In the genomic region with DNA sequence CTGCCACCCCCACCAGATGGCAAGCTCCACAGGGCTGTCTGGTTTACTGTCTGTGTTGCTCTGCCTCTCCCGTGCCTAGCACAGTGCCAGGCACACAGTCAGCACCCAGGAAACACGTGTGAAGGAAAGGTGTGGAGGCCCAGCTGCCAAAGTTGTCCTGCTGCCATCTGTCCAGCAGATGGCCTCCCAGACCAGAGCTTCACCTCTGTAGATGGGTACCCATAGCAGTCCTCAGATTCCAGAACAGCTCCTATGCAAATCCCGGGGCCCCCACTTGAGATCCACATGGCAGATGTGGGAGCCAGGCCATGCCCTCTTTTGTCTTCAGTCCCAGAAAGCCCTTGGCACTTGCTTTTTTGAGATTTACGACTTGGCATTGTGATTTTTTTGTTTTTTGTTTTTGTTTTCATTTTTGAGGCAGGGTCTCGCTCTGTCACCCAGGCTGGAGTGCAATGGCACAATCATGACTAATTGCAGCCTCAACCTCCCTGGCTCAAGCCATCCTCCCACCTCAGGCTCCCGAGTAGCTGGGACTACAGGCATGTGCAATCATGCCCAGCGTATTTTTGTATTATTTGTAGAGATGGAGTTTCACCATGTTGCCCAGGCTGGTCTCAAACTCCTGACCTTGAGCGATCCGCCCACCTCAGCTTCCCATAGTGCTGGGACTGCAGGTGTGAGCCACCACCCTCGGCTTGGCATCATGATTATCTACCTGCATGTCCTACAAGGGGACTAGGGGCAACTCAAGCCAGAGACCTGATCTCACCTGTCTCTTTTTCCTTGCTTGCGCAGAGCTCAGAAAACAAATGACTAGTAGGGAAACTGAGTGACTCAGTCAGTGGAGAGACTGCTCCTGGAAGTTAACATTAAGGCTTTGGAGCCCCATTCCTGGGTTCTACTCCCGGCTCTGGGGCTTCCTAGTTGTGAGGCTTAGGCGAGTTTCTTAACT, we compare ENCODE assay signal across 8 cellular contexts.
A peak's percentile ranks its signal among the peaks of the same experiment; 100 is the strongest.
DNase-seq lines count a peak whose midpoint lies in the region; ATAC-seq and TF ChIP-seq lines count a peak whose summit lies in the region.

No MANE protein-coding gene starts in this region.

- TF ChIP-seq CTCF in HEK293 (tag by site-specific recombination; IDR thresholded peaks at IDR 0.05) (peak; percentile 74), brain microvascular endothelial cell (IDR thresholded peaks at IDR 0.05; ENCODE audit: low read depth, low read length, missing control alignments) (peak; percentile 95)

- ATAC-seq in GM18520 (IDR thresholded peaks at IDR 0.05; ENCODE audit: unreplicated experiment), result no peak

- CTCF ChIA-PET in HEK293 (lab: Yijun Ruan, JAX), result interaction anchor here (0.6 to 2.9 kb wide), 39 partner anchors 9 to 562 kb away, joined by 3 to 27 read pairs (median 4); partner anchors contain the start of gene PALD1

- POLR2A ChIA-PET in HEK293 (lab: Yijun Ruan, JAX), result interaction anchor here (0.6 to 1.1 kb wide), 4 partner anchors 11 to 416 kb away, joined by 3 to 5 read pairs (median 4); partner anchors contain the start of gene TYSND1

- peaks cover 1% of the 10 kb centered on the region for H3K27me3 ChIP-seq in brain microvascular endothelial cell (replicated peaks)

- H3K36me3 ChIP-seq in HEK293 (ENCODE audit: control insufficient read depth in 2 of 2, insufficient read depth in 1 of 2, low read length in 2 of 2), result no peaks in the 10 kb centered on the region
- no peaks in the 10 kb centered on the region for H3K36me3 ChIP-seq in brain microvascular endothelial cell (replicated peaks)

- H3K9me3 ChIP-seq in HEK293 (ENCODE audit: control insufficient read depth, insufficient read depth, low read depth, low read length), result no peaks in the 10 kb centered on the region

- H3K4me1 ChIP-seq in HEK293 (ENCODE audit: control insufficient read depth, insufficient read depth, low read length), result peaks cover 6% of the 10 kb centered on the region

- no peak overlapping the region for H3K4me3 ChIP-seq in HEK293 (ENCODE audit: low read depth, low read length)
- no peak overlapping the region for H3K4me3 ChIP-seq in brain microvascular endothelial cell (ENCODE audit: low read depth, low read length)

- H3K27ac ChIP-seq in HEK293 (ENCODE audit: extremely low read depth, low read depth, low read length) (no peak overlapping the region), brain microvascular endothelial cell (no peak overlapping the region)

- peak; percentile 21 for DNase-seq in DMS153 (lab: John Stamatoyannopoulos, UW)
- peak; percentile 19 for DNase-seq in SKM-1 (lab: John Stamatoyannopoulos, UW; ENCODE audit: unreplicated experiment)
- DNase-seq in brain microvascular endothelial cell, result peak; percentile 56
- peak; percentile 79 for DNase-seq in islet precursor cell
- peak; percentile 60 for DNase-seq in stimulated activated CD4-positive, alpha-beta T cell treated with anti-CD3 and anti-CD28 coated beads, Interleukin-4, amount 100 ng/mL, for 24 hours
- no peak for DNase-seq in effector CD8-positive, alpha-beta T cell (lab: John Stamatoyannopoulos, UW)

- in situ Hi-C loops in brain microvascular endothelial cell (cut with HindIII; ENCODE audit: low pct_ligation_motif_present, low sequenced_read_pairs), result no loop called here

TF ChIP-seq in HEK293, 187 proteins besides CTCF, POLR2A, EP300 and RAD21:
- TF ChIP-seq ZBTB20 (tag by site-specific recombination; IDR thresholded peaks at IDR 0.05) (peak; percentile 56; the same call in 1 of the 2 replicates), ZNF404 (tag by site-specific recombination; IDR thresholded peaks at IDR 0.05) (no peak), PATZ1 (tag by site-specific recombination; IDR thresholded peaks at IDR 0.05) (0 out of 2 replicates have a peak, but pooled peaks have one; percentile 16), ZNF341 (tag by site-specific recombination; IDR thresholded peaks at IDR 0.05; ENCODE audit: low read depth) (peak; percentile 34), ZNF654 (tag by site-specific recombination; IDR thresholded peaks at IDR 0.05; ENCODE audit: low read depth) (peak; percentile 96), ZNF600 (tag by site-specific recombination; IDR thresholded peaks at IDR 0.05) (peak; percentile 99), ZNF2 (tag by site-specific recombination; IDR thresholded peaks at IDR 0.05) (peak; percentile 64), IKZF3 (tag by site-specific recombination; IDR thresholded peaks at IDR 0.05) (peak; percentile 49; the same call in 1 of the 2 replicates), ZFP3 (tag by site-specific recombination; IDR thresholded peaks at IDR 0.05; ENCODE audit: low read depth) (0 out of 2 replicates have a peak, but pooled peaks have one; percentile 28), ZNF214 (tag by site-specific recombination; IDR thresholded peaks at IDR 0.05; ENCODE audit: borderline replicate concordance) (no peak)
- TF ChIP-seq, protein P1, sequence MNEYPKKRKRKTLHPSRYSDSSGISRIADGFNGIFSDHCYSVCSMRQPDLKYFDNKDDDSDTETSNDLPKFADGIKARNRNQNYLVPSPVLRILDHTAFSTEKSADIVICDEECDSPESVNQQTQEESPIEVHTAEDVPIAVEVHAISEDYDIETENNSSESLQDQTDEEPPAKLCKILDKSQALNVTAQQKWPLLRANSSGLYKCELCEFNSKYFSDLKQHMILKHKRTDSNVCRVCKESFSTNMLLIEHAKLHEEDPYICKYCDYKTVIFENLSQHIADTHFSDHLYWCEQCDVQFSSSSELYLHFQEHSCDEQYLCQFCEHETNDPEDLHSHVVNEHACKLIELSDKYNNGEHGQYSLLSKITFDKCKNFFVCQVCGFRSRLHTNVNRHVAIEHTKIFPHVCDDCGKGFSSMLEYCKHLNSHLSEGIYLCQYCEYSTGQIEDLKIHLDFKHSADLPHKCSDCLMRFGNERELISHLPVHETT (tag by site-specific recombination; IDR thresholded peaks at IDR 0.05), result no peak
TF ChIP-seq in HEK293: peak in this region for 8.
